In the genomic region with DNA sequence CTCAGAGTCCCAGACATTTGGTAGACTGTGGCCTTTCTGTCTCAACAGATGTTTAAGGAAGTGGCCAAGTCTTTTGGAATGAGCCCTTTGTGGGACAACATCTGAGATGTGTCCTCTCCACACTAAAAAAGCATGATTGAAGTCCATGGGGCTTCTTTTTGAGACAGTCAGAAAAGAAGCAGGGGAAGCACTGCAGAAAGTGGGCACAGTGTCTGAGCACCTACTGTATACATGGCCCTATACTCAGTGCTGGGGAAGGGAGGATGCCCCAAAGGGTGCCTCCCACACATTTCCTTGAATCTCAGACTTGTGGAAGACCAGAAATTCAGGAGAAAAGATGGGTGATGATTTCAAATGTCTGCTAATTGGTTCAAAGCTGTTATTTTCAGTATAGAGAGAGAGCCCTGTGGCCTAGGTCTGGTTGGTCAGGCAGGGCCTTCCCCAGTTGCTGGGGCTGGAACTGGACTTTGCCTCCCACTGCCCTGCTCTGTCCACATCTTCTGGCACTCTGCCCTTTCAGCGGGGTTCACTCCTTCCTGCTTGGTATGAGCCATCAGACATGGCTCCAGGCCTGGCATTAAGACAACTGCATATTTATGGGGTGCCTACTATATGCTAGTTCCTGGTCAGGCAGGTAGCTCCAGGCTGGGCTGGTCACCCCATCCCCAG, we compare ENCODE assay signal across 2 cellular contexts.
TF ChIP-seq lines count a peak whose summit lies in the region.

No MANE protein-coding gene starts in this region.

TF ChIP-seq in K562, 482 proteins besides CTCF, POLR2A, EP300 and RAD21:
- TF ChIP-seq TRIM28 (IDR thresholded peaks at IDR 0.05) (no peak), DIDO1 (tag; IDR thresholded peaks at IDR 0.05; ENCODE audit: low read depth) (no peak), SPI1 (IDR thresholded peaks at IDR 0.05; ENCODE audit: borderline replicate concordance, low read depth, low read length) (peak; percentile 57; the same call in 1 of the 2 replicates), ZNF316 (IDR thresholded peaks at IDR 0.05) (peak; percentile 2; the same call in 1 of the 2 replicates), ZKSCAN8 (CRISPR knock-in tag; IDR thresholded peaks at IDR 0.05) (peak; percentile 98)

TF ChIP-seq in HepG2, 621 proteins besides CTCF, POLR2A, EP300 and RAD21:
- TF ChIP-seq HNF4A (CRISPR knock-in tag; IDR thresholded peaks at IDR 0.05) (peak; percentile 55), RORA (CRISPR knock-in tag; IDR thresholded peaks at IDR 0.05) (no peak)
TF ChIP-seq in HepG2: peak in this region for 1.
